Comparison of ENCODE assay signal across 1 cellular context in the genomic region with DNA sequence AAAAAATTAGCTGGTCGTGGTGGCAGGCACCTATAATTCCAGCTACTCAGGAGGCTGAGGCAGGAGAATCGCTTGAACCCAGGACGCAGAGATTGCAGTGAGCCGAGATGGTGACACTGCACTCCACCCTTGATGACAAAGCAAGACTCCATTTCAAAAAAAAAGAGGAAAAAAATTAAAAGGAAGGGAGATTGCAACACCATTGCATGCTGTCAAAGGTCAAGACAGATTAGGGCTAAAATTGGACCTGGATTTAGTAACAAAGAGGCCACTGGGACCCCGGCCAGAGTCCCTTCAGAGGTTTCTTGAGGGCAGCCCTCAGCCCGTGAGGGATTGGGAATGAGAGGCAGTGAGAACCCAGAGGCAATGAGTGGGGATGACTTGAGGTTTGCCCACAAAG.
TF ChIP-seq lines count a peak whose summit lies in the region.

No MANE protein-coding gene starts in this region.

TF ChIP-seq in K562, 482 proteins besides CTCF, POLR2A, EP300 and RAD21 (continued from another document and continues in another):
- TF ChIP-seq, protein P1, sequence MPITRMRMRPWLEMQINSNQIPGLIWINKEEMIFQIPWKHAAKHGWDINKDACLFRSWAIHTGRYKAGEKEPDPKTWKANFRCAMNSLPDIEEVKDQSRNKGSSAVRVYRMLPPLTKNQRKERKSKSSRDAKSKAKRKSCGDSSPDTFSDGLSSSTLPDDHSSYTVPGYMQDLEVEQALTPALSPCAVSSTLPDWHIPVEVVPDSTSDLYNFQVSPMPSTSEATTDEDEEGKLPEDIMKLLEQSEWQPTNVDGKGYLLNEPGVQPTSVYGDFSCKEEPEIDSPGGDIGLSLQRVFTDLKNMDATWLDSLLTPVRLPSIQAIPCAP (CRISPR knock-in tag; IDR thresholded peaks at IDR 0.05; ENCODE audit: borderline replicate concordance): no peak
- TF ChIP-seq, protein P2, sequence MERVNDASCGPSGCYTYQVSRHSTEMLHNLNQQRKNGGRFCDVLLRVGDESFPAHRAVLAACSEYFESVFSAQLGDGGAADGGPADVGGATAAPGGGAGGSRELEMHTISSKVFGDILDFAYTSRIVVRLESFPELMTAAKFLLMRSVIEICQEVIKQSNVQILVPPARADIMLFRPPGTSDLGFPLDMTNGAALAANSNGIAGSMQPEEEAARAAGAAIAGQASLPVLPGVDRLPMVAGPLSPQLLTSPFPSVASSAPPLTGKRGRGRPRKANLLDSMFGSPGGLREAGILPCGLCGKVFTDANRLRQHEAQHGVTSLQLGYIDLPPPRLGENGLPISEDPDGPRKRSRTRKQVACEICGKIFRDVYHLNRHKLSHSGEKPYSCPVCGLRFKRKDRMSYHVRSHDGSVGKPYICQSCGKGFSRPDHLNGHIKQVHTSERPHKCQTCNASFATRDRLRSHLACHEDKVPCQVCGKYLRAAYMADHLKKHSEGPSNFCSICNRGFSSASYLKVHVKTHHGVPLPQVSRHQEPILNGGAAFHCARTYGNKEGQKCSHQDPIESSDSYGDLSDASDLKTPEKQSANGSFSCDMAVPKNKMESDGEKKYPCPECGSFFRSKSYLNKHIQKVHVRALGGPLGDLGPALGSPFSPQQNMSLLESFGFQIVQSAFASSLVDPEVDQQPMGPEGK (CRISPR knock-in tag; IDR thresholded peaks at IDR 0.05; ENCODE audit: borderline replicate concordance): no peak
- TF ChIP-seq NFIX (CRISPR knock-in tag; IDR thresholded peaks at IDR 0.05; ENCODE audit: low read depth): no peak
- TF ChIP-seq, protein P3, sequence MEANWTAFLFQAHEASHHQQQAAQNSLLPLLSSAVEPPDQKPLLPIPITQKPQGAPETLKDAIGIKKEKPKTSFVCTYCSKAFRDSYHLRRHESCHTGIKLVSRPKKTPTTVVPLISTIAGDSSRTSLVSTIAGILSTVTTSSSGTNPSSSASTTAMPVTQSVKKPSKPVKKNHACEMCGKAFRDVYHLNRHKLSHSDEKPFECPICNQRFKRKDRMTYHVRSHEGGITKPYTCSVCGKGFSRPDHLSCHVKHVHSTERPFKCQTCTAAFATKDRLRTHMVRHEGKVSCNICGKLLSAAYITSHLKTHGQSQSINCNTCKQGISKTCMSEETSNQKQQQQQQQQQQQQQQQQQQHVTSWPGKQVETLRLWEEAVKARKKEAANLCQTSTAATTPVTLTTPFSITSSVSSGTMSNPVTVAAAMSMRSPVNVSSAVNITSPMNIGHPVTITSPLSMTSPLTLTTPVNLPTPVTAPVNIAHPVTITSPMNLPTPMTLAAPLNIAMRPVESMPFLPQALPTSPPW (CRISPR knock-in tag; IDR thresholded peaks at IDR 0.05): no peak
- no peak for TF ChIP-seq TRIM28 (IDR thresholded peaks at IDR 0.05)
- TF ChIP-seq SOX6 (IDR thresholded peaks at IDR 0.05): peak; percentile 60; the same call in 1 of the 2 replicates
- TF ChIP-seq GTF2E2 (tag; IDR thresholded peaks at IDR 0.05): no peak
- TF ChIP-seq, protein P4, sequence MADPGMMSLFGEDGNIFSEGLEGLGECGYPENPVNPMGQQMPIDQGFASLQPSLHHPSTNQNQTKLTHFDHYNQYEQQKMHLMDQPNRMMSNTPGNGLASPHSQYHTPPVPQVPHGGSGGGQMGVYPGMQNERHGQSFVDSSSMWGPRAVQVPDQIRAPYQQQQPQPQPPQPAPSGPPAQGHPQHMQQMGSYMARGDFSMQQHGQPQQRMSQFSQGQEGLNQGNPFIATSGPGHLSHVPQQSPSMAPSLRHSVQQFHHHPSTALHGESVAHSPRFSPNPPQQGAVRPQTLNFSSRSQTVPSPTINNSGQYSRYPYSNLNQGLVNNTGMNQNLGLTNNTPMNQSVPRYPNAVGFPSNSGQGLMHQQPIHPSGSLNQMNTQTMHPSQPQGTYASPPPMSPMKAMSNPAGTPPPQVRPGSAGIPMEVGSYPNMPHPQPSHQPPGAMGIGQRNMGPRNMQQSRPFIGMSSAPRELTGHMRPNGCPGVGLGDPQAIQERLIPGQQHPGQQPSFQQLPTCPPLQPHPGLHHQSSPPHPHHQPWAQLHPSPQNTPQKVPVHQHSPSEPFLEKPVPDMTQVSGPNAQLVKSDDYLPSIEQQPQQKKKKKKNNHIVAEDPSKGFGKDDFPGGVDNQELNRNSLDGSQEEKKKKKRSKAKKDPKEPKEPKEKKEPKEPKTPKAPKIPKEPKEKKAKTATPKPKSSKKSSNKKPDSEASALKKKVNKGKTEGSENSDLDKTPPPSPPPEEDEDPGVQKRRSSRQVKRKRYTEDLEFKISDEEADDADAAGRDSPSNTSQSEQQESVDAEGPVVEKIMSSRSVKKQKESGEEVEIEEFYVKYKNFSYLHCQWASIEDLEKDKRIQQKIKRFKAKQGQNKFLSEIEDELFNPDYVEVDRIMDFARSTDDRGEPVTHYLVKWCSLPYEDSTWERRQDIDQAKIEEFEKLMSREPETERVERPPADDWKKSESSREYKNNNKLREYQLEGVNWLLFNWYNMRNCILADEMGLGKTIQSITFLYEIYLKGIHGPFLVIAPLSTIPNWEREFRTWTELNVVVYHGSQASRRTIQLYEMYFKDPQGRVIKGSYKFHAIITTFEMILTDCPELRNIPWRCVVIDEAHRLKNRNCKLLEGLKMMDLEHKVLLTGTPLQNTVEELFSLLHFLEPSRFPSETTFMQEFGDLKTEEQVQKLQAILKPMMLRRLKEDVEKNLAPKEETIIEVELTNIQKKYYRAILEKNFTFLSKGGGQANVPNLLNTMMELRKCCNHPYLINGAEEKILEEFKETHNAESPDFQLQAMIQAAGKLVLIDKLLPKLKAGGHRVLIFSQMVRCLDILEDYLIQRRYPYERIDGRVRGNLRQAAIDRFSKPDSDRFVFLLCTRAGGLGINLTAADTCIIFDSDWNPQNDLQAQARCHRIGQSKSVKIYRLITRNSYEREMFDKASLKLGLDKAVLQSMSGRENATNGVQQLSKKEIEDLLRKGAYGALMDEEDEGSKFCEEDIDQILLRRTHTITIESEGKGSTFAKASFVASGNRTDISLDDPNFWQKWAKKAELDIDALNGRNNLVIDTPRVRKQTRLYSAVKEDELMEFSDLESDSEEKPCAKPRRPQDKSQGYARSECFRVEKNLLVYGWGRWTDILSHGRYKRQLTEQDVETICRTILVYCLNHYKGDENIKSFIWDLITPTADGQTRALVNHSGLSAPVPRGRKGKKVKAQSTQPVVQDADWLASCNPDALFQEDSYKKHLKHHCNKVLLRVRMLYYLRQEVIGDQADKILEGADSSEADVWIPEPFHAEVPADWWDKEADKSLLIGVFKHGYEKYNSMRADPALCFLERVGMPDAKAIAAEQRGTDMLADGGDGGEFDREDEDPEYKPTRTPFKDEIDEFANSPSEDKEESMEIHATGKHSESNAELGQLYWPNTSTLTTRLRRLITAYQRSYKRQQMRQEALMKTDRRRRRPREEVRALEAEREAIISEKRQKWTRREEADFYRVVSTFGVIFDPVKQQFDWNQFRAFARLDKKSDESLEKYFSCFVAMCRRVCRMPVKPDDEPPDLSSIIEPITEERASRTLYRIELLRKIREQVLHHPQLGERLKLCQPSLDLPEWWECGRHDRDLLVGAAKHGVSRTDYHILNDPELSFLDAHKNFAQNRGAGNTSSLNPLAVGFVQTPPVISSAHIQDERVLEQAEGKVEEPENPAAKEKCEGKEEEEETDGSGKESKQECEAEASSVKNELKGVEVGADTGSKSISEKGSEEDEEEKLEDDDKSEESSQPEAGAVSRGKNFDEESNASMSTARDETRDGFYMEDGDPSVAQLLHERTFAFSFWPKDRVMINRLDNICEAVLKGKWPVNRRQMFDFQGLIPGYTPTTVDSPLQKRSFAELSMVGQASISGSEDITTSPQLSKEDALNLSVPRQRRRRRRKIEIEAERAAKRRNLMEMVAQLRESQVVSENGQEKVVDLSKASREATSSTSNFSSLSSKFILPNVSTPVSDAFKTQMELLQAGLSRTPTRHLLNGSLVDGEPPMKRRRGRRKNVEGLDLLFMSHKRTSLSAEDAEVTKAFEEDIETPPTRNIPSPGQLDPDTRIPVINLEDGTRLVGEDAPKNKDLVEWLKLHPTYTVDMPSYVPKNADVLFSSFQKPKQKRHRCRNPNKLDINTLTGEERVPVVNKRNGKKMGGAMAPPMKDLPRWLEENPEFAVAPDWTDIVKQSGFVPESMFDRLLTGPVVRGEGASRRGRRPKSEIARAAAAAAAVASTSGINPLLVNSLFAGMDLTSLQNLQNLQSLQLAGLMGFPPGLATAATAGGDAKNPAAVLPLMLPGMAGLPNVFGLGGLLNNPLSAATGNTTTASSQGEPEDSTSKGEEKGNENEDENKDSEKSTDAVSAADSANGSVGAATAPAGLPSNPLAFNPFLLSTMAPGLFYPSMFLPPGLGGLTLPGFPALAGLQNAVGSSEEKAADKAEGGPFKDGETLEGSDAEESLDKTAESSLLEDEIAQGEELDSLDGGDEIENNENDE (IDR thresholded peaks at IDR 0.05; ENCODE audit: low read depth, low read length): no peak
- no peak for TF ChIP-seq RFX5 (IDR thresholded peaks at IDR 0.05; ENCODE audit: low read depth, low read length)
- no peak for TF ChIP-seq ILK (tag; IDR thresholded peaks at IDR 0.05; ENCODE audit: borderline replicate concordance, low read depth)
- TF ChIP-seq CSDE1 (IDR thresholded peaks at IDR 0.05): no peak
- peak; percentile 97 for TF ChIP-seq ZNF766 (CRISPR knock-in tag; conservative IDR thresholded peaks at IDR 0.05)
- TF ChIP-seq, protein P5, sequence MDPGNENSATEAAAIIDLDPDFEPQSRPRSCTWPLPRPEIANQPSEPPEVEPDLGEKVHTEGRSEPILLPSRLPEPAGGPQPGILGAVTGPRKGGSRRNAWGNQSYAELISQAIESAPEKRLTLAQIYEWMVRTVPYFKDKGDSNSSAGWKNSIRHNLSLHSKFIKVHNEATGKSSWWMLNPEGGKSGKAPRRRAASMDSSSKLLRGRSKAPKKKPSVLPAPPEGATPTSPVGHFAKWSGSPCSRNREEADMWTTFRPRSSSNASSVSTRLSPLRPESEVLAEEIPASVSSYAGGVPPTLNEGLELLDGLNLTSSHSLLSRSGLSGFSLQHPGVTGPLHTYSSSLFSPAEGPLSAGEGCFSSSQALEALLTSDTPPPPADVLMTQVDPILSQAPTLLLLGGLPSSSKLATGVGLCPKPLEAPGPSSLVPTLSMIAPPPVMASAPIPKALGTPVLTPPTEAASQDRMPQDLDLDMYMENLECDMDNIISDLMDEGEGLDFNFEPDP (CRISPR knock-in tag; IDR thresholded peaks at IDR 0.05): no peak
- TF ChIP-seq RBM15 (IDR thresholded peaks at IDR 0.05; ENCODE audit: insufficient read depth, low read length): no peak
- TF ChIP-seq, protein P6, sequence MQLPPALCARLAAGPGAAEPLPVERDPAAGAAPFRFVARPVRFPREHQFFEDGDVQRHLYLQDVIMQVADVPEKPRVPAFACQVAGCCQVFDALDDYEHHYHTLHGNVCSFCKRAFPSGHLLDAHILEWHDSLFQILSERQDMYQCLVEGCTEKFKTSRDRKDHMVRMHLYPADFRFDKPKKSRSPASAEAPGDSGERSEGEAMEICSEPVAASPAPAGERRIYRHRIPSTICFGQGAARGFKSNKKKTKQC (CRISPR knock-in tag; IDR thresholded peaks at IDR 0.05): no peak
- no peak for TF ChIP-seq ETV1 (tag; conservative IDR thresholded peaks at IDR 0.05; ENCODE audit: low read depth)
- TF ChIP-seq, protein P7, sequence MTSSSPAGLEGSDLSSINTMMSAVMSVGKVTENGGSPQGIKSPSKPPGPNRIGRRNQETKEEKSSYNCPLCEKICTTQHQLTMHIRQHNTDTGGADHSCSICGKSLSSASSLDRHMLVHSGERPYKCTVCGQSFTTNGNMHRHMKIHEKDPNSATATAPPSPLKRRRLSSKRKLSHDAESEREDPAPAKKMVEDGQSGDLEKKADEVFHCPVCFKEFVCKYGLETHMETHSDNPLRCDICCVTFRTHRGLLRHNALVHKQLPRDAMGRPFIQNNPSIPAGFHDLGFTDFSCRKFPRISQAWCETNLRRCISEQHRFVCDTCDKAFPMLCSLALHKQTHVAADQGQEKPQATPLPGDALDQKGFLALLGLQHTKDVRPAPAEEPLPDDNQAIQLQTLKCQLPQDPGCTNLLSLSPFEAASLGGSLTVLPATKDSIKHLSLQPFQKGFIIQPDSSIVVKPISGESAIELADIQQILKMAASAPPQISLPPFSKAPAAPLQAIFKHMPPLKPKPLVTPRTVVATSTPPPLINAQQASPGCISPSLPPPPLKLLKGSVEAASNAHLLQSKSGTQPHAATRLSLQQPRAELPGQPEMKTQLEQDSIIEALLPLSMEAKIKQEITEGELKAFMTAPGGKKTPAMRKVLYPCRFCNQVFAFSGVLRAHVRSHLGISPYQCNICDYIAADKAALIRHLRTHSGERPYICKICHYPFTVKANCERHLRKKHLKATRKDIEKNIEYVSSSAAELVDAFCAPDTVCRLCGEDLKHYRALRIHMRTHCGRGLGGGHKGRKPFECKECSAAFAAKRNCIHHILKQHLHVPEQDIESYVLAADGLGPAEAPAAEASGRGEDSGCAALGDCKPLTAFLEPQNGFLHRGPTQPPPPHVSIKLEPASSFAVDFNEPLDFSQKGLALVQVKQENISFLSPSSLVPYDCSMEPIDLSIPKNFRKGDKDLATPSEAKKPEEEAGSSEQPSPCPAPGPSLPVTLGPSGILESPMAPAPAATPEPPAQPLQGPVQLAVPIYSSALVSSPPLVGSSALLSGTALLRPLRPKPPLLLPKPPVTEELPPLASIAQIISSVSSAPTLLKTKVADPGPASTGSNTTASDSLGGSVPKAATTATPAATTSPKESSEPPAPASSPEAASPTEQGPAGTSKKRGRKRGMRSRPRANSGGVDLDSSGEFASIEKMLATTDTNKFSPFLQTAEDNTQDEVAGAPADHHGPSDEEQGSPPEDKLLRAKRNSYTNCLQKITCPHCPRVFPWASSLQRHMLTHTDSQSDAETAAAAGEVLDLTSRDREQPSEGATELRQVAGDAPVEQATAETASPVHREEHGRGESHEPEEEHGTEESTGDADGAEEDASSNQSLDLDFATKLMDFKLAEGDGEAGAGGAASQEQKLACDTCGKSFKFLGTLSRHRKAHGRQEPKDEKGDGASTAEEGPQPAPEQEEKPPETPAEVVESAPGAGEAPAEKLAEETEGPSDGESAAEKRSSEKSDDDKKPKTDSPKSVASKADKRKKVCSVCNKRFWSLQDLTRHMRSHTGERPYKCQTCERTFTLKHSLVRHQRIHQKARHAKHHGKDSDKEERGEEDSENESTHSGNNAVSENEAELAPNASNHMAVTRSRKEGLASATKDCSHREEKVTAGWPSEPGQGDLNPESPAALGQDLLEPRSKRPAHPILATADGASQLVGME (CRISPR knock-in tag; IDR thresholded peaks at IDR 0.05): no peak
- TF ChIP-seq PCBP1 (IDR thresholded peaks at IDR 0.05; ENCODE audit: low read depth, low read length, poor library complexity, severe bottlenecking): no peak
- TF ChIP-seq MED1 (CRISPR knock-in tag; IDR thresholded peaks at IDR 0.05; ENCODE audit: borderline replicate concordance): no peak
- TF ChIP-seq ETV6 (IDR thresholded peaks at IDR 0.05; ENCODE audit: borderline replicate concordance in 1 of 2, low read depth in 2 of 2, low read length in 1 of 2): no peak
- no peak for TF ChIP-seq ETV6 (CRISPR knock-in tag; IDR thresholded peaks at IDR 0.05; ENCODE audit: borderline replicate concordance)
- TF ChIP-seq SMARCB1 (IDR thresholded peaks at IDR 0.05; ENCODE audit: insufficient read length, low read depth): no peak
- TF ChIP-seq NCOR1 (IDR thresholded peaks at IDR 0.05): peak; percentile 17; the same call in 1 of the 2 replicates
- TF ChIP-seq, protein P8, sequence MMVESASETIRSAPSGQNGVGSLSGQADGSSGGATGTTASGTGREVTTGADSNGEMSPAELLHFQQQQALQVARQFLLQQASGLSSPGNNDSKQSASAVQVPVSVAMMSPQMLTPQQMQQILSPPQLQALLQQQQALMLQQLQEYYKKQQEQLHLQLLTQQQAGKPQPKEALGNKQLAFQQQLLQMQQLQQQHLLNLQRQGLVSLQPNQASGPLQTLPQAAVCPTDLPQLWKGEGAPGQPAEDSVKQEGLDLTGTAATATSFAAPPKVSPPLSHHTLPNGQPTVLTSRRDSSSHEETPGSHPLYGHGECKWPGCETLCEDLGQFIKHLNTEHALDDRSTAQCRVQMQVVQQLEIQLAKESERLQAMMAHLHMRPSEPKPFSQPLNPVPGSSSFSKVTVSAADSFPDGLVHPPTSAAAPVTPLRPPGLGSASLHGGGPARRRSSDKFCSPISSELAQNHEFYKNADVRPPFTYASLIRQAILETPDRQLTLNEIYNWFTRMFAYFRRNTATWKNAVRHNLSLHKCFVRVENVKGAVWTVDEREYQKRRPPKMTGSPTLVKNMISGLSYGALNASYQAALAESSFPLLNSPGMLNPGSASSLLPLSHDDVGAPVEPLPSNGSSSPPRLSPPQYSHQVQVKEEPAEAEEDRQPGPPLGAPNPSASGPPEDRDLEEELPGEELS (CRISPR knock-in tag; IDR thresholded peaks at IDR 0.05; ENCODE audit: borderline replicate concordance): no peak
- TF ChIP-seq EP400 (IDR thresholded peaks at IDR 0.05): 0 out of 2 replicates have a peak, but pooled peaks have one; percentile 28
